In genomic region chr11:45456686-45457085, GRCh38 we compare ENCODE assay signal across 33 cellular contexts.
"Had no signal": no experiment of that assay in that cellular context is flagged by ENCODE, and none has a peak within 500 bp of the region (broad histone marks: within the 10 kb centered on the region; RNA-seq: fewer than 3 reads in every experiment).

No MANE protein-coding gene starts in this region.

- H3K4me1 ChIP-seq: ascending aorta had no signal

- ATAC-seq: activated CD8-positive, alpha-beta memory T cell treated with anti-CD3 and anti-CD28 coated beads, Interleukin-2, amount 10 ng/mL, durations not matched to agents 7 days and 5 days; activated T-cell treated with anti-CD3 and anti-CD28 coated beads, Interleukin-2, amount 50 U/mL, for 72 hours; activated T-helper 17 cell treated with anti-CD3 and anti-CD28 coated beads, Interleukin-2, amount 50 U/mL, for 72 hours had no signal

- H3K36me3 ChIP-seq: ascending aorta, MG63, WERI-Rb-1 had no signal

- H3K9me3 Mint-ChIP-seq: activated CD4-positive, alpha-beta memory T cell treated with anti-CD3 and anti-CD28 coated beads, Interleukin-2, amount 10 ng/mL, durations not matched to agents 7 days and 5 days; activated naive CD8-positive, alpha-beta T cell treated with anti-CD3 and anti-CD28 coated beads for 36 hours; activated T-cell treated with anti-CD3 and anti-CD28 coated beads, Interleukin-2, amount 50 U/mL, for 72 hours had no signal

- H3K27me3 ChIP-seq: ascending aorta, MG63 had no signal

- FAIRE-seq: RCC 7860 had no signal

- H3K27ac Mint-ChIP-seq: activated CD4-positive, alpha-beta memory T cell treated with anti-CD3 and anti-CD28 coated beads, Interleukin-2, amount 10 ng/mL, durations not matched to agents 7 days and 5 days; activated CD8-positive, alpha-beta memory T cell treated with anti-CD3 and anti-CD28 coated beads, Interleukin-2, amount 10 ng/mL, durations not matched to agents 7 days and 5 days; activated naive CD8-positive, alpha-beta T cell treated with anti-CD3 and anti-CD28 coated beads for 36 hours; activated T-cell treated with anti-CD3 and anti-CD28 coated beads, Interleukin-2, amount 50 U/mL, for 72 hours; activated T-helper 17 cell treated with anti-CD3 and anti-CD28 coated beads, Interleukin-2, amount 50 U/mL, for 72 hours had no signal

- H2AFZ ChIP-seq: PC-9 had no signal

- H3K4me1 Mint-ChIP-seq: activated CD4-positive, alpha-beta memory T cell treated with anti-CD3 and anti-CD28 coated beads, Interleukin-2, amount 10 ng/mL, durations not matched to agents 7 days and 5 days; activated CD8-positive, alpha-beta memory T cell treated with anti-CD3 and anti-CD28 coated beads, Interleukin-2, amount 10 ng/mL, durations not matched to agents 7 days and 5 days; activated naive CD8-positive, alpha-beta T cell treated with anti-CD3 and anti-CD28 coated beads for 36 hours; activated T-helper 17 cell treated with anti-CD3 and anti-CD28 coated beads, Interleukin-2, amount 50 U/mL, for 72 hours had no signal

- H3K4me3 ChIP-seq: ascending aorta, MG63, PC-9 had no signal

- H3K4me3 Mint-ChIP-seq: activated CD4-positive, alpha-beta memory T cell treated with anti-CD3 and anti-CD28 coated beads, Interleukin-2, amount 10 ng/mL, durations not matched to agents 7 days and 5 days; activated CD8-positive, alpha-beta memory T cell treated with anti-CD3 and anti-CD28 coated beads, Interleukin-2, amount 10 ng/mL, durations not matched to agents 7 days and 5 days; activated naive CD8-positive, alpha-beta T cell treated with anti-CD3 and anti-CD28 coated beads for 36 hours; activated T-cell treated with anti-CD3 and anti-CD28 coated beads, Interleukin-2, amount 50 U/mL, for 72 hours; activated T-helper 17 cell treated with anti-CD3 and anti-CD28 coated beads, Interleukin-2, amount 50 U/mL, for 72 hours had no signal

- DNase-seq: activated CD4-positive, alpha-beta memory T cell treated with anti-CD3 and anti-CD28 coated beads, Interleukin-2, amount 10 ng/mL, durations not matched to agents 7 days and 5 days; activated CD4-positive, alpha-beta T cell treated with anti-CD3 and anti-CD28 coated beads for 1 hour; activated CD4-positive, alpha-beta T cell treated with anti-CD3 and anti-CD28 coated beads for 48 hours; activated CD4-positive, CD25-positive, alpha-beta regulatory T cell; activated CD8-positive, alpha-beta memory T cell treated with anti-CD3 and anti-CD28 coated beads for 24 hours; activated CD8-positive, alpha-beta memory T cell treated with anti-CD3 and anti-CD28 coated beads, Interleukin-2, amount 10 ng/mL, durations not matched to agents 7 days and 5 days; activated CD8-positive, alpha-beta memory T cell treated with anti-CD3 and anti-CD28 coated beads, Interleukin-2, amount 50 U/mL, for 48 hours; activated effector memory CD4-positive, alpha-beta T cell treated with anti-CD3 and anti-CD28 coated beads, Interleukin-2, amount 50 U/mL, for 16 hours; activated naive CD4-positive, alpha-beta T cell; activated naive CD4-positive, alpha-beta T cell treated with anti-CD3 and anti-CD28 coated beads, Interleukin-2, amount 50 U/mL, for 16 hours; activated naive CD8-positive, alpha-beta T cell treated with anti-CD3 and anti-CD28 coated beads for 36 hours; activated T-cell treated with anti-CD3 and anti-CD28 coated beads, Interleukin-2, amount 50 U/mL, for 72 hours; amygdala; Kasumi-1; MG63; NCI-H1092; NCI-H1436 treated with DMSO at 0.1 percent for 48 hours; NCI-H1694 treated with DMSO at 0.1 percent for 48 hours; NCI-H2029; NCI-H510A; NCI-H526; NCI-H748 treated with DMSO at 0.1 percent for 48 hours; PC-9; Right ventricle myocardium superior; SW 1271; T-helper 1 cell; T-helper 2 cell; T-helper 9 cell; WERI-Rb-1 had no signal

- H3K27ac ChIP-seq: ascending aorta, PC-9, RWPE1, WERI-Rb-1 had no signal

- H3K36me3 Mint-ChIP-seq: activated CD8-positive, alpha-beta memory T cell treated with anti-CD3 and anti-CD28 coated beads, Interleukin-2, amount 10 ng/mL, durations not matched to agents 7 days and 5 days; activated naive CD8-positive, alpha-beta T cell treated with anti-CD3 and anti-CD28 coated beads for 36 hours had no signal
